Comparison of ENCODE assay signal across 1 cellular context in the genomic region with DNA sequence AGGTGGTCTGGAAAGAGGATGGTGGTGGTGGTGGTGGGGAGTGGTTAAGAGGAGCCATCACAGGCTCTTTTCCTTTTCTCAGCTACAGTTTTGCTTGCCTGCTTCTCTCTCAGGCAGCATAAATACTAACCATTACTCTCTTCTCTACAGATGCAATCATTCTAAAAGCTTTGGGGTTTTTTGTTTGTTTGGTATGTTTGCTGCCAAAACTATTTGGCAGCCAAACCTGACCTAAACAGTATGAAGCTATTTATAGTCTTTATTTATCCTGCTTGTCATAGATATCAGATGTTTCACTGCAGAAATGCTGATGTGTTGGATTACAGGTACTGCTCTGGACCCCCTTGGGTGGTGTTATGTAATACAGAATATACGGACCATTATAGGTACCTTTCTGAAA.
TF ChIP-seq lines count a peak whose summit lies in the region.

No MANE protein-coding gene starts in this region.

TF ChIP-seq in GM23338, 12 proteins besides CTCF, POLR2A, EP300 and RAD21 (continued from another document):
- TF ChIP-seq, protein P1, sequence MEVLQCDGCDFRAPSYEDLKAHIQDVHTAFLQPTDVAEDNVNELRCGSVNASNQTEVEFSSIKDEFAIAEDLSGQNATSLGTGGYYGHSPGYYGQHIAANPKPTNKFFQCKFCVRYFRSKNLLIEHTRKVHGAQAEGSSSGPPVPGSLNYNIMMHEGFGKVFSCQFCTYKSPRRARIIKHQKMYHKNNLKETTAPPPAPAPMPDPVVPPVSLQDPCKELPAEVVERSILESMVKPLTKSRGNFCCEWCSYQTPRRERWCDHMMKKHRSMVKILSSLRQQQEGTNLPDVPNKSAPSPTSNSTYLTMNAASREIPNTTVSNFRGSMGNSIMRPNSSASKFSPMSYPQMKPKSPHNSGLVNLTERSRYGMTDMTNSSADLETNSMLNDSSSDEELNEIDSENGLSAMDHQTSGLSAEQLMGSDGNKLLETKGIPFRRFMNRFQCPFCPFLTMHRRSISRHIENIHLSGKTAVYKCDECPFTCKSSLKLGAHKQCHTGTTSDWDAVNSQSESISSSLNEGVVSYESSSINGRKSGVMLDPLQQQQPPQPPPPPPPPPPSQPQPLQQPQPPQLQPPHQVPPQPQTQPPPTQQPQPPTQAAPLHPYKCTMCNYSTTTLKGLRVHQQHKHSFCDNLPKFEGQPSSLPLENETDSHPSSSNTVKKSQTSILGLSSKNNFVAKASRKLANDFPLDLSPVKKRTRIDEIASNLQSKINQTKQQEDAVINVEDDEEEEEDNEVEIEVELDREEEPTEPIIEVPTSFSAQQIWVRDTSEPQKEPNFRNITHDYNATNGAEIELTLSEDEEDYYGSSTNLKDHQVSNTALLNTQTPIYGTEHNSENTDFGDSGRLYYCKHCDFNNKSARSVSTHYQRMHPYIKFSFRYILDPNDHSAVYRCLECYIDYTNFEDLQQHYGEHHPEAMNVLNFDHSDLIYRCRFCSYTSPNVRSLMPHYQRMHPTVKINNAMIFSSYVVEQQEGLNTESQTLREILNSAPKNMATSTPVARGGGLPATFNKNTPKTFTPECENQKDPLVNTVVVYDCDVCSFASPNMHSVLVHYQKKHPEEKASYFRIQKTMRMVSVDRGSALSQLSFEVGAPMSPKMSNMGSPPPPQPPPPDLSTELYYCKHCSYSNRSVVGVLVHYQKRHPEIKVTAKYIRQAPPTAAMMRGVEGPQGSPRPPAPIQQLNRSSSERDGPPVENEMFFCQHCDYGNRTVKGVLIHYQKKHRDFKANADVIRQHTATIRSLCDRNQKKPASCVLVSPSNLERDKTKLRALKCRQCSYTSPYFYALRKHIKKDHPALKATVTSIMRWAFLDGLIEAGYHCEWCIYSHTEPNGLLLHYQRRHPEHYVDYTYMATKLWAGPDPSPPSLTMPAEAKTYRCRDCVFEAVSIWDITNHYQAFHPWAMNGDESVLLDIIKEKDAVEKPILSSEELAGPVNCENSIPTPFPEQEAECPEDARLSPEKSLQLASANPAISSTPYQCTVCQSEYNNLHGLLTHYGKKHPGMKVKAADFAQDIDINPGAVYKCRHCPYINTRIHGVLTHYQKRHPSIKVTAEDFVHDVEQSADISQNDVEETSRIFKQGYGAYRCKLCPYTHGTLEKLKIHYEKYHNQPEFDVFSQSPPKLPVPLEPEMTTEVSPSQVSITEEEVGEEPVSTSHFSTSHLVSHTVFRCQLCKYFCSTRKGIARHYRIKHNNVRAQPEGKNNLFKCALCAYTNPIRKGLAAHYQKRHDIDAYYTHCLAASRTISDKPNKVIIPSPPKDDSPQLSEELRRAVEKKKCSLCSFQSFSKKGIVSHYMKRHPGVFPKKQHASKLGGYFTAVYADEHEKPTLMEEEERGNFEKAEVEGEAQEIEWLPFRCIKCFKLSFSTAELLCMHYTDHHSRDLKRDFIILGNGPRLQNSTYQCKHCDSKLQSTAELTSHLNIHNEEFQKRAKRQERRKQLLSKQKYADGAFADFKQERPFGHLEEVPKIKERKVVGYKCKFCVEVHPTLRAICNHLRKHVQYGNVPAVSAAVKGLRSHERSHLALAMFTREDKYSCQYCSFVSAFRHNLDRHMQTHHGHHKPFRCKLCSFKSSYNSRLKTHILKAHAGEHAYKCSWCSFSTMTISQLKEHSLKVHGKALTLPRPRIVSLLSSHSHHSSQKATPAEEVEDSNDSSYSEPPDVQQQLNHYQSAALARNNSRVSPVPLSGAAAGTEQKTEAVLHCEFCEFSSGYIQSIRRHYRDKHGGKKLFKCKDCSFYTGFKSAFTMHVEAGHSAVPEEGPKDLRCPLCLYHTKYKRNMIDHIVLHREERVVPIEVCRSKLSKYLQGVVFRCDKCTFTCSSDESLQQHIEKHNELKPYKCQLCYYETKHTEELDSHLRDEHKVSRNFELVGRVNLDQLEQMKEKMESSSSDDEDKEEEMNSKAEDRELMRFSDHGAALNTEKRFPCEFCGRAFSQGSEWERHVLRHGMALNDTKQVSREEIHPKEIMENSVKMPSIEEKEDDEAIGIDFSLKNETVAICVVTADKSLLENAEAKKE (CRISPR knock-in tag; IDR thresholded peaks at IDR 0.05) = no peak
- TF ChIP-seq, protein P2, sequence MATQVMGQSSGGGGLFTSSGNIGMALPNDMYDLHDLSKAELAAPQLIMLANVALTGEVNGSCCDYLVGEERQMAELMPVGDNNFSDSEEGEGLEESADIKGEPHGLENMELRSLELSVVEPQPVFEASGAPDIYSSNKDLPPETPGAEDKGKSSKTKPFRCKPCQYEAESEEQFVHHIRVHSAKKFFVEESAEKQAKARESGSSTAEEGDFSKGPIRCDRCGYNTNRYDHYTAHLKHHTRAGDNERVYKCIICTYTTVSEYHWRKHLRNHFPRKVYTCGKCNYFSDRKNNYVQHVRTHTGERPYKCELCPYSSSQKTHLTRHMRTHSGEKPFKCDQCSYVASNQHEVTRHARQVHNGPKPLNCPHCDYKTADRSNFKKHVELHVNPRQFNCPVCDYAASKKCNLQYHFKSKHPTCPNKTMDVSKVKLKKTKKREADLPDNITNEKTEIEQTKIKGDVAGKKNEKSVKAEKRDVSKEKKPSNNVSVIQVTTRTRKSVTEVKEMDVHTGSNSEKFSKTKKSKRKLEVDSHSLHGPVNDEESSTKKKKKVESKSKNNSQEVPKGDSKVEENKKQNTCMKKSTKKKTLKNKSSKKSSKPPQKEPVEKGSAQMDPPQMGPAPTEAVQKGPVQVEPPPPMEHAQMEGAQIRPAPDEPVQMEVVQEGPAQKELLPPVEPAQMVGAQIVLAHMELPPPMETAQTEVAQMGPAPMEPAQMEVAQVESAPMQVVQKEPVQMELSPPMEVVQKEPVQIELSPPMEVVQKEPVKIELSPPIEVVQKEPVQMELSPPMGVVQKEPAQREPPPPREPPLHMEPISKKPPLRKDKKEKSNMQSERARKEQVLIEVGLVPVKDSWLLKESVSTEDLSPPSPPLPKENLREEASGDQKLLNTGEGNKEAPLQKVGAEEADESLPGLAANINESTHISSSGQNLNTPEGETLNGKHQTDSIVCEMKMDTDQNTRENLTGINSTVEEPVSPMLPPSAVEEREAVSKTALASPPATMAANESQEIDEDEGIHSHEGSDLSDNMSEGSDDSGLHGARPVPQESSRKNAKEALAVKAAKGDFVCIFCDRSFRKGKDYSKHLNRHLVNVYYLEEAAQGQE (IDR thresholded peaks at IDR 0.05; ENCODE audit: unreplicated experiment) = no peak
- TF ChIP-seq NANOG (IDR thresholded peaks at IDR 0.05; ENCODE audit: borderline replicate concordance) (no peak), CREB1 (CRISPR knock-in tag; IDR thresholded peaks at IDR 0.05; ENCODE audit: low read depth) (no peak), EZH2 (IDR thresholded peaks at IDR 0.05; ENCODE audit: low read depth, unreplicated experiment) (no peak)
TF ChIP-seq in GM23338: peak in this region for 0.
